8 cellular contexts compared by ENCODE assay signal in the genomic region with DNA sequence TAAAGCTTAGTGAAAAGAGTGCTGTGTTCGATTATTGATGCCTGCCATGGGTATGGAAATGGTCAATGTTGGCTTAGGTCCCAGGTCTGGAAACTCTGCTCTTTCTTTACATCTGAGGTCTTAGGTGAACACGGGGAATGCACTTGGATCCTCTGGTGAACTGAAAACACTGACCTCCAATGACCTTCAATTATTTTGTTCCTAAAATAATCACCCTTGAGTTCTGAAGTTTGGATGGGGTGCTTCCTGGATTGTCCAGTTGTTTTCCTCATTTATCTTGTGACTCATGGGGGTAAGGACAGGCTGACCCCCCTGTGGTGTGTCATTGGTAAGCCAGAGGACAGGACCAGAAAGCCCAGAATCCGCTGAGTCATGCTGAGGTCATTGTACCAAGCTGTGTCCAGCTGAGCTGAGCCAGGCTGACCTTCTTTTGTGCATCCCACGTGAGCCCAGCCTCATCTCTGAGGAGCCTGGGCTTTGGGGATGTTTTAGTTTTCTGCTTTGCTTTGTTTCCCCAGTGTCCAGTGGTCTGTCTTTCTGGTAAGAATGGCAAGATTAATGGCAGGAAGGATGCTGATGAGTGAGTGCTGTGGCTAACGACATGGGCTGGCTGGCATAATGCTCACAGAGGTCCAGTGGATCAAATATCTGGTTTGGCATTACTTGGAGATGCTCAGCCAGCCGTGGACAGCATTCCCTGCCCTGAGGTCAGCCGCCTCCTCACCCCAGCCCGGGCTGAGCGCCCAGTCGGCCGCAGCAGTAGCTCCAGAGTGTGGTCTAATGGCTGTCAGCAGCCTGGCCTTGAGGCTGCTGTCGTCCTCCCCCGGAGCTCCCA. TPM values are rescaled to one million over a fixed set of nuclear protein-coding genes. Genes with fewer than 3 reads are reported as not detected.
DNase-seq lines count a peak whose midpoint lies in the region; ATAC-seq, FAIRE-seq and TF ChIP-seq lines count a peak whose summit lies in the region.

No MANE protein-coding gene starts in this region.

- in situ Hi-C loops in Panc1 (cut with HindIII; ENCODE audit: low pct_unique_long_range_greater_than_20kb, low sequenced_read_pairs) = no loop called here

- H3K27ac Mint-ChIP-seq in endothelial cell (ENCODE audit: unreplicated experiment) = no peak overlapping the region

- POLR2A ChIA-PET in Panc1 (lab: Charles Lee) = no interaction called here

- H3K4me3 Mint-ChIP-seq in endothelial cell (ENCODE audit: unreplicated experiment) = peak overlapping the region; percentile 15

- intact Hi-C loops in Panc1 (cut with micrococcal nuclease; ENCODE audit: unreplicated experiment) = no loop called here

- H3K27me3 Mint-ChIP-seq in endothelial cell (ENCODE audit: unreplicated experiment) = peaks cover 9% of the 10 kb centered on the region

- H3K4me1 ChIP-seq in Panc1 (ENCODE audit: control insufficient read depth, insufficient read depth, low read length) = peaks cover 6% of the 10 kb centered on the region; the same call in 1 of the 2 replicates

- TF ChIP-seq CTCF in Panc1 (IDR thresholded peaks at IDR 0.05) (no peak), endothelial cell (IDR thresholded peaks at IDR 0.05; ENCODE audit: unreplicated experiment) (no peak)

- no peaks in the 10 kb centered on the region for H3K27me3 ChIP-seq in Panc1 (ENCODE audit: control insufficient read depth, insufficient read depth, low read length)

- H3K9me3 ChIP-seq in Panc1 (ENCODE audit: control insufficient read depth, insufficient read depth, low read depth, low read length) = no peaks in the 10 kb centered on the region

- H3K27ac ChIP-seq in Panc1 (ENCODE audit: low read length) = no peak overlapping the region

- CTCF ChIA-PET in Panc1 (lab: Charles Lee) = no interaction called here

- H3K9me3 Mint-ChIP-seq in endothelial cell (ENCODE audit: unreplicated experiment) = no peaks in the 10 kb centered on the region

- no TSS peak for BruUV-seq in Panc1 (replicated peaks; lab: Mats Ljungman, UMichigan)

- DNase-seq in CD1c-positive myeloid dendritic cell (ENCODE audit: extremely low spot score) (peak; percentile 41), Panc1 (ENCODE audit: low read depth, low spot score) (peak; percentile 99), endothelial cell (ENCODE audit: low spot score) (no peak), mesenteric fat pad (ENCODE audit: low spot score) (peak; percentile 89), urothelium cell line (ENCODE audit: low spot score) (peak; percentile 60)

- H3K36me3 Mint-ChIP-seq in endothelial cell (ENCODE audit: low read depth, unreplicated experiment) = peaks cover 68% of the 10 kb centered on the region

- no peak overlapping the region for H3K4me3 ChIP-seq in Panc1 (ENCODE audit: low read depth in 2 of 2, low read length in 2 of 2)

- FAIRE-seq in urothelium cell line (lab: Jason Lieb, UNC) = no peak

- no peaks in the 10 kb centered on the region for H3K36me3 ChIP-seq in Panc1 (ENCODE audit: control insufficient read depth, insufficient read depth, low read length)

- H3K4me1 Mint-ChIP-seq in endothelial cell (ENCODE audit: unreplicated experiment) = peaks cover 3% of the 10 kb centered on the region

- peak; percentile 93 for ATAC-seq in Panc1
- ATAC-seq in HG03432 (IDR thresholded peaks at IDR 0.05; ENCODE audit: unreplicated experiment) = no peak
- no peak for ATAC-seq in GM21423 (IDR thresholded peaks at IDR 0.05; ENCODE audit: unreplicated experiment)
- ATAC-seq in GM18861 (IDR thresholded peaks at IDR 0.05; ENCODE audit: unreplicated experiment) = no peak

RNA-seq across cellular contexts. Expression of gene AMPD3, which starts 35.6 kb away (rescaled TPM):
- total RNA-seq in Panc1 (2021; ENCODE audit: unreplicated experiment) = 12.5 TPM
- polyA plus RNA-seq in Panc1 (2012; ENCODE audit: insufficient read length) = 8.9 TPM
- total RNA-seq in endothelial cell (ENCODE audit: unreplicated experiment) = 23.2 TPM
- 27.2 TPM for total RNA-seq in mesenteric fat pad

RNA-seq across cellular contexts. Expression of gene RNF141, which starts 50.4 kb away (rescaled TPM):
- 35.8 TPM for total RNA-seq in Panc1 (2021; ENCODE audit: unreplicated experiment)
- polyA plus RNA-seq in Panc1 (2012; ENCODE audit: insufficient read length) = 27.8 TPM
- total RNA-seq in endothelial cell (ENCODE audit: unreplicated experiment) = 32.8 TPM
- total RNA-seq in mesenteric fat pad = 54.0 TPM
